1 cellular context compared by ENCODE assay signal in genomic region chr21:46147429-46147828, GRCh38.
A peak's percentile ranks its signal among the peaks of the same experiment; 100 is the strongest.
TF ChIP-seq lines count a peak whose summit lies in the region.
"Not testable (repeated sequence)": the region's sequence is repeated elsewhere in the genome, so short reads cannot be mapped to it uniquely, and the experiment has no call there.

No MANE protein-coding gene starts in this region.

TF ChIP-seq in K562, 482 proteins besides CTCF, POLR2A, EP300 and RAD21 (continues in another document):
- TF ChIP-seq HLTF (IDR thresholded peaks at IDR 0.05), result peak; percentile 66; the same call in 1 of the 2 replicates
- TF ChIP-seq ATF1 (CRISPR knock-in tag; IDR thresholded peaks at IDR 0.05); MYC (CRISPR knock-in tag; IDR thresholded peaks at IDR 0.05; ENCODE audit: borderline replicate concordance, low read depth): not testable (repeated sequence)
- TF ChIP-seq ATF1 (tag; IDR thresholded peaks at IDR 0.05), result peak; percentile 16; the same call in 1 of the 2 replicates
- TF ChIP-seq LARP7 (IDR thresholded peaks at IDR 0.05), result peak; percentile 32; the same call in 1 of the 2 replicates
- TF ChIP-seq SOX6 (IDR thresholded peaks at IDR 0.05), result 0 out of 2 replicates have a peak, but pooled peaks have one; percentile 42
- peak; percentile 92 for TF ChIP-seq TBP (optimal IDR thresholded peaks at IDR 0.05; ENCODE audit: low read depth, low read length)
- 0 out of 2 replicates have a peak, but pooled peaks have one; percentile 27 for TF ChIP-seq ARID3A (IDR thresholded peaks at IDR 0.05; ENCODE audit: borderline replicate concordance, low read depth, low read length)
- peak; percentile 32 for TF ChIP-seq E2F8 (IDR thresholded peaks at IDR 0.05; ENCODE audit: low read depth, partially characterized antibody)
- peak; percentile 12; the same call in 1 of the 2 replicates for TF ChIP-seq PKNOX1 (IDR thresholded peaks at IDR 0.05)
- TF ChIP-seq ADNP (tag; IDR thresholded peaks at IDR 0.05), result 0 out of 2 replicates have a peak, but pooled peaks have one; percentile 53
- TF ChIP-seq L3MBTL2 (IDR thresholded peaks at IDR 0.05), result peak; percentile 45; the same call in 1 of the 2 replicates
- TF ChIP-seq ZNF511 (CRISPR knock-in tag; IDR thresholded peaks at IDR 0.05), result 0 out of 2 replicates have a peak, but pooled peaks have one; percentile 48
- TF ChIP-seq DEAF1 (CRISPR knock-in tag; IDR thresholded peaks at IDR 0.05), result peak; percentile 58
- TF ChIP-seq POLR3A (IDR thresholded peaks at IDR 0.05; ENCODE audit: borderline replicate concordance, extremely low read depth, insufficient read depth, insufficient read length), result peak; percentile 31
- peak; percentile 53; the same call in 1 of the 2 replicates for TF ChIP-seq KLF16 (IDR thresholded peaks at IDR 0.05)
- peak in 1 of 2 experiments; percentile 40; a peak in 1 of 4 replicates for TF ChIP-seq HDAC1 (IDR thresholded peaks at IDR 0.05)
- peak; percentile 70 for TF ChIP-seq CTCFL (IDR thresholded peaks at IDR 0.05; ENCODE audit: borderline replicate concordance, insufficient read depth, low read depth, low read length, poor library complexity, severe bottlenecking)
- TF ChIP-seq KDM1A (IDR thresholded peaks at IDR 0.05), result peak in 1 of 2 experiments; percentile 35; a peak in 2 of 4 replicates
- TF ChIP-seq ESRRA (IDR thresholded peaks at IDR 0.05; ENCODE audit: borderline replicate concordance, low read depth), result peak; percentile 52; the same call in 1 of the 2 replicates
- TF ChIP-seq MYC (IDR thresholded peaks at IDR 0.05; ENCODE audit: low read depth, low read length), result peak; percentile 33; the same call in 1 of the 2 replicates
- peak in 1 of 2 experiments; percentile 80; a peak in 2 of 4 replicates for TF ChIP-seq MLLT1 (IDR thresholded peaks at IDR 0.05)
- peak; percentile 66; the same call in 1 of the 2 replicates for TF ChIP-seq ZBTB2 (IDR thresholded peaks at IDR 0.05)
- TF ChIP-seq STAG1 (CRISPR knock-in tag; IDR thresholded peaks at IDR 0.05; ENCODE audit: borderline replicate concordance), result peak; percentile 20; the same call in 1 of the 2 replicates
- peak; percentile 52; the same call in 1 of the 2 replicates for TF ChIP-seq MTA1 (IDR thresholded peaks at IDR 0.05; ENCODE audit: borderline replicate concordance)
- peak; percentile 45 for TF ChIP-seq PHF20 (IDR thresholded peaks at IDR 0.05; ENCODE audit: partially characterized antibody)
- peak; percentile 57; the same call in 1 of the 2 replicates for TF ChIP-seq DPF2 (IDR thresholded peaks at IDR 0.05)
- peak; percentile 34; the same call in 1 of the 2 replicates for TF ChIP-seq SMARCA4 (IDR thresholded peaks at IDR 0.05)
- TF ChIP-seq HDAC2 (IDR thresholded peaks at IDR 0.05), result 0 out of 2 replicates have a peak, but pooled peaks have one; percentile 30
- peak; percentile 76 for TF ChIP-seq CC2D1A (IDR thresholded peaks at IDR 0.05)
- peak; percentile 80; the same call in 1 of the 2 replicates for TF ChIP-seq RB1 (IDR thresholded peaks at IDR 0.05; ENCODE audit: low read depth)
- peak; percentile 74 for TF ChIP-seq SMC3 (conservative IDR thresholded peaks at IDR 0.05; ENCODE audit: insufficient read depth, low read depth, low read length)
- peak; percentile 34; the same call in 1 of the 2 replicates for TF ChIP-seq BHLHE40 (IDR thresholded peaks at IDR 0.05; ENCODE audit: low read length)
- TF ChIP-seq CREM (IDR thresholded peaks at IDR 0.05; ENCODE audit: low read depth), result peak; percentile 32; the same call in 1 of the 2 replicates
- peak; percentile 51; the same call in 1 of the 2 replicates for TF ChIP-seq SMARCE1 (IDR thresholded peaks at IDR 0.05)
- peak; percentile 46; the same call in 1 of the 2 replicates for TF ChIP-seq ATF7 (IDR thresholded peaks at IDR 0.05)
- peak; percentile 77 for TF ChIP-seq BCOR (IDR thresholded peaks at IDR 0.05)
- TF ChIP-seq MNT (conservative IDR thresholded peaks at IDR 0.05), result peak in 1 of 2 experiments; percentile 42; a peak in 1 of 4 replicates
- peak in 1 of 2 experiments; percentile 68 for TF ChIP-seq AFF1 (IDR thresholded peaks at IDR 0.05; ENCODE audit: low read depth in 1 of 2, partially characterized antibody in 2 of 2)
- TF ChIP-seq ZEB2 (IDR thresholded peaks at IDR 0.05), result peak; percentile 54; the same call in 1 of the 2 replicates
